ENCODE assay signal across 8 cellular contexts in the genomic region with DNA sequence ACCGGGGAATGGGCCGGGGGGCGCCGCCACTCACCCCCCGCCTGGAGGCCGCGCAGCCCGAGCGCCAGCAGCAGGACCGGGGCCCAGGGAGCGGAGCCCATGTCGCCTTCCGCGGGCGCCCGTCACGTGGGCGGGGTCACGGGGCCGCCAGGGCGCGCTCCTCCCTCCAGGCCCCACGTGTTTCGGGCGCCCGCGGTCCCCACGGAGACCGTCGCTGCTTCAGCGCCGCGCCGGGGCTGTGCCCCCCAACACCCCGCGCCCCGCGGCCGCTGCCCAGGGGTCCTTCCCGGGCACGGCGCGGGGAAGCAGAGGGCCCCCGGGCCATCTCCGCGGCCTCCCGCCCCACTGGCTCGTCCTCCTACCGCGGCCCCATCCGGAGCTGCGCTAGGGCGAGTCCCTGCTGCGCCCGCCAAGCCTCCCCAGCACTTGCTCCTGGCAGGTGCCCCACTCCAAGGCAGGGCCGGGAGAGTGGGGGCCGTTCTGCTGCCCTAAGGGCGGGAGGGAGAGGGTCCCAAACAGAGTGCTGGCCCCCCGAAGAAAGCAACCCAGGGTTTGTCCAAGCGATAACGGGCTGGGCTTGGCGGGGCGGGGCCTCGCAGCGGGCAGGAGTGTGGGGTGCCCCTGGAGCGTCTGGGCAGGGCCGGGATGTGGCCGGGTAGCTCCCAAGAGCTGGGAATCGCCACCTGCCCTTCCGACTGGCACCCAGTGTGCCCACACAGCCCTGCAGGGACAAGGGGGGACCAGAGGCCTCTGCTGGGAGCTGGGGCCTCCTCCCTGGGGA. TPM values are rescaled to one million over a fixed set of nuclear protein-coding genes. Genes with fewer than 3 reads are reported as not detected.
DNase-seq lines count a peak whose midpoint lies in the region; ATAC-seq and TF ChIP-seq lines count a peak whose summit lies in the region.

A gene (minus strand): TSS at position 121 of the 781 bp plus-strand sequence. CDS start 20 bp downstream, at position 101.

- POLR2A ChIA-PET in A673 (lab: Charles Lee; ENCODE audit: low non-redundant PET) = no interaction called here

- no TSS peak for BruUV-seq in A673 (replicated peaks; lab: Mats Ljungman, UMichigan)

- peaks cover 20% of the 10 kb centered on the region for H3K36me3 ChIP-seq in A673 (ENCODE audit: insufficient read depth, low read length, poor library complexity, severe bottlenecking)
- no peaks in the 10 kb centered on the region for H3K36me3 ChIP-seq in neural progenitor cell
- peaks cover 0 to 7% of the 10 kb centered on the region in 2 donors for H3K36me3 ChIP-seq in stomach smooth muscle (ENCODE audit: control insufficient read depth in 2 of 2, insufficient read depth in 2 of 2, low read length in 2 of 2)

- peaks cover 27% of the 10 kb centered on the region for H3K36me3 Mint-ChIP-seq in activated T-helper 17 cell treated with anti-CD3 and anti-CD28 coated beads, Interleukin-2, amount 50 U/mL, for 72 hours (ENCODE audit: low read depth)
- no peaks in the 10 kb centered on the region for H3K36me3 Mint-ChIP-seq in neural progenitor cell

- no peaks in the 10 kb centered on the region for H3K27me3 Mint-ChIP-seq in activated T-helper 17 cell treated with anti-CD3 and anti-CD28 coated beads, Interleukin-2, amount 50 U/mL, for 72 hours
- H3K27me3 Mint-ChIP-seq in neural progenitor cell (ENCODE audit: insufficient read depth, low read depth) = peaks cover 14% of the 10 kb centered on the region

- H3K4me1 Mint-ChIP-seq in activated T-helper 17 cell treated with anti-CD3 and anti-CD28 coated beads, Interleukin-2, amount 50 U/mL, for 72 hours = peaks cover 6% of the 10 kb centered on the region
- H3K4me1 Mint-ChIP-seq in neural progenitor cell = no peaks in the 10 kb centered on the region

- H3K4me2 ChIP-seq in neural progenitor cell = peak within 1 kb of the TSS; percentile 87

- no peaks in the 10 kb centered on the region for H3K27me3 ChIP-seq in A673 (replicated peaks; ENCODE audit: insufficient read depth, low read depth, low read length, poor library complexity)
- H3K27me3 ChIP-seq in neural progenitor cell = peaks cover 59% of the 10 kb centered on the region
- peaks cover 0 to 5% of the 10 kb centered on the region in 2 donors for H3K27me3 ChIP-seq in stomach smooth muscle (ENCODE audit: control insufficient read depth in 1 of 2, insufficient read depth in 2 of 2, low read length in 2 of 2)

- intact Hi-C loops in A673 (cut with micrococcal nuclease; ENCODE audit: unreplicated experiment) = loop anchor here (5.0 kb wide), 1 partner anchor 68 kb away; a partner anchor contains a TSS

- H3K9me3 ChIP-seq in A673 (ENCODE audit: low read depth, low read length, poor library complexity, severe bottlenecking) = no peaks in the 10 kb centered on the region
- no peaks in the 10 kb centered on the region for H3K9me3 ChIP-seq in neural progenitor cell (ENCODE audit: low read depth)
- no peaks in the 10 kb centered on the region for H3K9me3 ChIP-seq in stomach smooth muscle (ENCODE audit: control insufficient read depth in 2 of 2, low read length in 2 of 2)

- peak within 1 kb of the TSS; percentile 38 for H3K27ac Mint-ChIP-seq in activated T-helper 17 cell treated with anti-CD3 and anti-CD28 coated beads, Interleukin-2, amount 50 U/mL, for 72 hours
- no peak within 1 kb of the TSS for H3K27ac Mint-ChIP-seq in neural progenitor cell

- CTCF ChIA-PET in A673 (lab: Charles Lee) = no interaction called here

- DNase-seq in A673 (ENCODE audit: low spot score) (peak; percentile 68), fibroblast of the aortic adventitia (ENCODE audit: low read depth) (peak; percentile 27), neural progenitor cell (ENCODE audit: low spot score) (peak; percentile 59)

- no peaks in the 10 kb centered on the region for H3F3A ChIP-seq in neural progenitor cell (ENCODE audit: low read depth)

- no peaks in the 10 kb centered on the region for H3K79me2 ChIP-seq in neural progenitor cell (ENCODE audit: low read depth)

- TF ChIP-seq CTCF in A673 (conservative IDR thresholded peaks at IDR 0.05; ENCODE audit: low read depth, low read length) (no peak), fibroblast of the aortic adventitia (IDR thresholded peaks at IDR 0.05; ENCODE audit: insufficient read depth, low read length) (no peak), neural progenitor cell (IDR thresholded peaks at IDR 0.05) (no peak)

- H3K27ac ChIP-seq in A673 (ENCODE audit: low read depth, low read length, poor library complexity, severe bottlenecking) = peak within 1 kb of the TSS; percentile 67
- no peak within 1 kb of the TSS for H3K27ac ChIP-seq in neural progenitor cell
- H3K27ac ChIP-seq in stomach smooth muscle (ENCODE audit: low read length) = no peak within 1 kb of the TSS

- peak within 1 kb of the TSS; percentile 71 for H3K4me3 Mint-ChIP-seq in activated T-helper 17 cell treated with anti-CD3 and anti-CD28 coated beads, Interleukin-2, amount 50 U/mL, for 72 hours
- H3K4me3 Mint-ChIP-seq in neural progenitor cell = peak within 1 kb of the TSS; percentile 77

- no peaks in the 10 kb centered on the region for H4K20me1 ChIP-seq in neural progenitor cell (ENCODE audit: low read depth)

- H2AFZ ChIP-seq in neural progenitor cell (replicated peaks) = peak within 1 kb of the TSS; percentile 97

- peak; percentile 82 for TF ChIP-seq POLR2A in GM18526 (IDR thresholded peaks at IDR 0.05; ENCODE audit: extremely low read depth, insufficient read length)

- peak; percentile 77 for ATAC-seq in HG03175 (IDR thresholded peaks at IDR 0.05; ENCODE audit: unreplicated experiment)
- ATAC-seq in activated T-helper 17 cell treated with anti-CD3 and anti-CD28 coated beads, Interleukin-2, amount 50 U/mL, for 72 hours (replicated peaks) = peak; percentile 95

- peak within 1 kb of the TSS; percentile 63 for H3K4me3 ChIP-seq in A673 (ENCODE audit: low read depth, low read length, poor library complexity, severe bottlenecking)
- H3K4me3 ChIP-seq in fibroblast of the aortic adventitia (ENCODE audit: low read depth, low read length) = peak within 1 kb of the TSS; percentile 69
- H3K4me3 ChIP-seq in neural progenitor cell = peak within 1 kb of the TSS; percentile 53
- peak within 1 kb of the TSS; percentile 43 to 71 for H3K4me3 ChIP-seq in stomach smooth muscle (ENCODE audit: low read length in 2 of 2)

- no peak within 1 kb of the TSS for H3K9ac ChIP-seq in neural progenitor cell
- H3K9ac ChIP-seq in stomach smooth muscle (ENCODE audit: low read length in 2 of 2) = peak within 1 kb of the TSS; percentile 36 to 55

- H3K9me3 Mint-ChIP-seq in activated T-helper 17 cell treated with anti-CD3 and anti-CD28 coated beads, Interleukin-2, amount 50 U/mL, for 72 hours = no peaks in the 10 kb centered on the region
- no peaks in the 10 kb centered on the region for H3K9me3 Mint-ChIP-seq in neural progenitor cell

- H3K4me1 ChIP-seq in A673 (ENCODE audit: insufficient read depth, low read length, poor library complexity, severe bottlenecking) (peaks cover 7% of the 10 kb centered on the region), neural progenitor cell (peaks cover 8% of the 10 kb centered on the region), stomach smooth muscle (ENCODE audit: control insufficient read depth, insufficient read depth, low read length) (peaks cover 6% of the 10 kb centered on the region)

TF ChIP-seq in PFSK-1, 5 proteins besides CTCF, POLR2A, EP300 and RAD21:
- TF ChIP-seq, protein P1, sequence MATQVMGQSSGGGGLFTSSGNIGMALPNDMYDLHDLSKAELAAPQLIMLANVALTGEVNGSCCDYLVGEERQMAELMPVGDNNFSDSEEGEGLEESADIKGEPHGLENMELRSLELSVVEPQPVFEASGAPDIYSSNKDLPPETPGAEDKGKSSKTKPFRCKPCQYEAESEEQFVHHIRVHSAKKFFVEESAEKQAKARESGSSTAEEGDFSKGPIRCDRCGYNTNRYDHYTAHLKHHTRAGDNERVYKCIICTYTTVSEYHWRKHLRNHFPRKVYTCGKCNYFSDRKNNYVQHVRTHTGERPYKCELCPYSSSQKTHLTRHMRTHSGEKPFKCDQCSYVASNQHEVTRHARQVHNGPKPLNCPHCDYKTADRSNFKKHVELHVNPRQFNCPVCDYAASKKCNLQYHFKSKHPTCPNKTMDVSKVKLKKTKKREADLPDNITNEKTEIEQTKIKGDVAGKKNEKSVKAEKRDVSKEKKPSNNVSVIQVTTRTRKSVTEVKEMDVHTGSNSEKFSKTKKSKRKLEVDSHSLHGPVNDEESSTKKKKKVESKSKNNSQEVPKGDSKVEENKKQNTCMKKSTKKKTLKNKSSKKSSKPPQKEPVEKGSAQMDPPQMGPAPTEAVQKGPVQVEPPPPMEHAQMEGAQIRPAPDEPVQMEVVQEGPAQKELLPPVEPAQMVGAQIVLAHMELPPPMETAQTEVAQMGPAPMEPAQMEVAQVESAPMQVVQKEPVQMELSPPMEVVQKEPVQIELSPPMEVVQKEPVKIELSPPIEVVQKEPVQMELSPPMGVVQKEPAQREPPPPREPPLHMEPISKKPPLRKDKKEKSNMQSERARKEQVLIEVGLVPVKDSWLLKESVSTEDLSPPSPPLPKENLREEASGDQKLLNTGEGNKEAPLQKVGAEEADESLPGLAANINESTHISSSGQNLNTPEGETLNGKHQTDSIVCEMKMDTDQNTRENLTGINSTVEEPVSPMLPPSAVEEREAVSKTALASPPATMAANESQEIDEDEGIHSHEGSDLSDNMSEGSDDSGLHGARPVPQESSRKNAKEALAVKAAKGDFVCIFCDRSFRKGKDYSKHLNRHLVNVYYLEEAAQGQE (IDR thresholded peaks at IDR 0.05; ENCODE audit: insufficient read depth in 1 of 2, low read depth in 2 of 2, low read length in 2 of 2) = no peak
- peak; percentile 62 for TF ChIP-seq POLR2AphosphoS5 (IDR thresholded peaks at IDR 0.05; ENCODE audit: low read depth, low read length)
- 0 out of 2 replicates have a peak, but pooled peaks have one; percentile 55 for TF ChIP-seq TAF1 (IDR thresholded peaks at IDR 0.05; ENCODE audit: borderline replicate concordance, insufficient read depth, low read length)

RNA-seq across cellular contexts. Expression of the gene that starts here (rescaled TPM):
- 120 and 122 TPM in 2 replicates for total RNA-seq in A673 (2021)
- 811 TPM for polyA plus RNA-seq in PFSK-1 (2012; ENCODE audit: insufficient read length, low read depth)
- 100 to 1,000 TPM; 219 to 255 TPM for total RNA-seq in activated T-helper 17 cell treated with anti-CD3 and anti-CD28 coated beads, Interleukin-2, amount 50 U/mL, for 72 hours
- total RNA-seq in fibroblast of the aortic adventitia (ENCODE audit: low replicate concordance) = 69.5 and 72.3 TPM in 2 replicates
- total RNA-seq in neural progenitor cell (ENCODE audit: low replicate concordance) = 2.6 and 24.3 TPM in 2 replicates
